ENCODE assay signal across 21 cellular contexts in the genomic region with DNA sequence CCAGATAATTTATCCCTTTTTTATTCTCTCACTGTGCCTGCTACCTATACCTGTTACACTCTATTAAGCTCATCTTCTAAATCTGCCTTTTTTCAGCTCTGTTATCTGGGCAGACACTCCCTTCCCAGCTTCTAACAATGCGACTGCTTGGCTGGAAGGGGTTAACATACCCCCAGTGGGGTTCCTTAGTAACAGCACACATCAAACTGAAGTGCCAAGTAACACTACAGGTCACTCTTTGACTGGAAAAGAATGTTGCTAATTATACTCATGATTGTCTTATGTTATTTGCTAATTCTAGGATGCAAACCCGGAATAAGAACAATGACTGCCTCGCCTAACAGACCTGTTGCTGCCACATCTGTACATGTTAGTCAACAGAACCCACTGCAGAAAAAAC.
DNase-seq lines count a peak whose midpoint lies in the region; ATAC-seq, FAIRE-seq and TF ChIP-seq lines count a peak whose summit lies in the region.
"Had no signal": no experiment of that assay in that cellular context is flagged by ENCODE, and none has a peak within 500 bp of the region (broad histone marks: within the 10 kb centered on the region; RNA-seq: fewer than 3 reads in every experiment).

No MANE protein-coding gene starts in this region.

- H3K23ac ChIP-seq in H1 (ENCODE audit: insufficient read length): no peak overlapping the region

- H3K79me1 ChIP-seq in H1 (ENCODE audit: low read depth, low read length): no peaks in the 10 kb centered on the region

- H3K4me2 ChIP-seq in H1 (ENCODE audit: insufficient read depth in 1 of 2, low read depth in 2 of 2, low read length in 2 of 2): peak overlapping the region; percentile 59 to 64; a peak in 3 of 4 replicates
- H3K4me2 ChIP-seq in HepG2 (ENCODE audit: low read depth, low read length): no peak overlapping the region

- no peak overlapping the region for H2AFZ ChIP-seq in H1 (ENCODE audit: low read length)
- H2AFZ ChIP-seq in HepG2 (ENCODE audit: low read length): no peak overlapping the region

- TF ChIP-seq POLR2A in H1 (IDR thresholded peaks at IDR 0.05; ENCODE audit: control extremely low read depth in 1 of 2, low read depth in 2 of 2, low read length in 2 of 2) (no peak), HepG2 (IDR thresholded peaks at IDR 0.05; ENCODE audit: insufficient read depth in 1 of 2, low read depth in 2 of 2, low read length in 2 of 2) (no peak)

- H3K9me3 Mint-ChIP-seq in CD14-positive monocyte: peaks cover 1 to 7% (median 3%) of the 10 kb centered on the region in 7 donors

- H4K20me1 ChIP-seq in H1 (replicated peaks in 1 of 2; ENCODE audit: control insufficient read depth in 1 of 2, insufficient read depth in 2 of 2, low read length in 2 of 2) (peaks cover 0 to 10% of the 10 kb centered on the region in 2 experiments), HepG2 (ENCODE audit: insufficient read depth, low read length) (no peaks in the 10 kb centered on the region)

- H3K4me1 ChIP-seq in HEK293 (ENCODE audit: control insufficient read depth, insufficient read depth, low read length) (no peaks in the 10 kb centered on the region), H1 (replicated peaks in 1 of 4; ENCODE audit: control insufficient read depth in 3 of 4, insufficient read depth in 4 of 4, low read length in 3 of 4) (peaks cover 11 to 17% (median 12%) of the 10 kb centered on the region in 4 experiments; a peak in 6 of 7 replicates), HepG2 (ENCODE audit: insufficient read depth, low read length) (peaks cover 9% of the 10 kb centered on the region)
- H3K4me1 ChIP-seq: BE2C, SJCRH30 had no signal

- H3K79me2 ChIP-seq in H1 (ENCODE audit: control insufficient read depth in 1 of 2, insufficient read depth in 2 of 2, low read length in 2 of 2) (no peaks in the 10 kb centered on the region), HepG2 (ENCODE audit: insufficient read depth, low read length) (no peaks in the 10 kb centered on the region)

- no peak overlapping the region for H2AK5ac ChIP-seq in H1 (ENCODE audit: low read depth, low read length)

- no peak overlapping the region for H4K5ac ChIP-seq in H1 (ENCODE audit: insufficient read length, low read depth, low read length)

- CTCF ChIA-PET in HEK293 (lab: Yijun Ruan, JAX): interaction anchor here (0.6 kb wide), 1 partner anchor 981 kb away, joined by 3 read pairs; no protein-coding TSS in a partner anchor
- CTCF ChIA-PET in H1 (lab: Charles Lee; ENCODE audit: partially characterized antibody): interaction anchor here (0.6 to 1.0 kb wide), 3 partner anchors 24 to 102 kb away, joined by 3 to 4 read pairs (median 4); no protein-coding TSS in a partner anchor
- CTCF ChIA-PET in HepG2 (lab: Yijun Ruan, JAX; ENCODE audit: low intra/inter-chr PET ratio, low total read pairs): no interaction called here

- H3K27me3 ChIP-seq in H1 (replicated peaks in 1 of 4; ENCODE audit: control insufficient read depth in 3 of 4, extremely low read depth in 1 of 4, insufficient read depth in 3 of 4, low read length in 3 of 4): peaks cover 51 to 100% (median 90%) of the 10 kb centered on the region in 4 experiments
- H3K27me3 ChIP-seq in HepG2 (ENCODE audit: control insufficient read depth in 1 of 2, insufficient read depth in 2 of 2, low read length in 2 of 2): no peaks in the 10 kb centered on the region
- H3K27me3 ChIP-seq: BE2C, MG63, SJCRH30 had no signal

- no peaks in the 10 kb centered on the region for H3K27me3 Mint-ChIP-seq in CD14-positive monocyte (ENCODE audit: low read depth in 3 of 3)
- H3K27me3 Mint-ChIP-seq: CD4-positive, CD25-positive, alpha-beta regulatory T cell had no signal

- H3K27ac Mint-ChIP-seq in CD14-positive monocyte: no peak overlapping the region
- H3K27ac Mint-ChIP-seq: CD4-positive, CD25-positive, alpha-beta regulatory T cell; T-cell had no signal

- no peaks in the 10 kb centered on the region for H3K23me2 ChIP-seq in H1 (ENCODE audit: low read depth, low read length)

- H3K36me3 ChIP-seq in HEK293 (ENCODE audit: control insufficient read depth in 2 of 2, insufficient read depth in 1 of 2, low read length in 2 of 2) (no peaks in the 10 kb centered on the region), H1 (ENCODE audit: control insufficient read depth in 2 of 4, insufficient read depth in 4 of 4, low read length in 3 of 4) (no peaks in the 10 kb centered on the region; a peak in 1 of 8 replicates), HepG2 (replicated peaks in 1 of 2; ENCODE audit: control insufficient read depth in 1 of 2, insufficient read depth in 2 of 2, low read length in 2 of 2) (no peaks in the 10 kb centered on the region)
- H3K36me3 ChIP-seq: BE2C, MG63, SJCRH30 had no signal

- TF ChIP-seq EP300 in H1 (IDR thresholded peaks at IDR 0.05; ENCODE audit: borderline replicate concordance in 1 of 2, low read depth in 2 of 2, low read length in 2 of 2) (no peak), HepG2 (IDR thresholded peaks at IDR 0.05; ENCODE audit: low read depth in 2 of 2, low read length in 2 of 2) (no peak), HepG2 (CRISPR knock-in tag; IDR thresholded peaks at IDR 0.05; ENCODE audit: borderline replicate concordance) (no peak)

- H3K4me3 Mint-ChIP-seq in CD14-positive monocyte: no peak overlapping the region
- H3K4me3 Mint-ChIP-seq: CD4-positive, CD25-positive, alpha-beta regulatory T cell; T-cell had no signal

- TF ChIP-seq CTCF in HEK293 (tag by site-specific recombination; IDR thresholded peaks at IDR 0.05): no peak
- no peak for TF ChIP-seq CTCF in H1 (IDR thresholded peaks at IDR 0.05; ENCODE audit: control extremely low read depth in 1 of 3, insufficient read depth in 1 of 3, low read depth in 1 of 3, low read length in 3 of 3)
- TF ChIP-seq CTCF in CD14-positive monocyte (IDR thresholded peaks at IDR 0.05): no peak
- TF ChIP-seq CTCF in HepG2 (CRISPR knock-in tag; IDR thresholded peaks at IDR 0.05): no peak

- H3K4me3 ChIP-seq in HEK293 (ENCODE audit: low read depth, low read length): no peak overlapping the region
- H3K4me3 ChIP-seq in H1 (ENCODE audit: extremely low read depth in 1 of 4, insufficient read depth in 2 of 4, low read depth in 3 of 4, low read length in 4 of 4): peak overlapping the region in 1 of 4 experiments; percentile 38; a peak in 1 of 8 replicates
- no peak overlapping the region for H3K4me3 ChIP-seq in HepG2 (replicated peaks in 1 of 3; ENCODE audit: insufficient read depth in 1 of 3, low read depth in 2 of 3, low read length in 3 of 3)
- H3K4me3 ChIP-seq: GM12878, K562, MG63, SJCRH30 had no signal

- POLR2A ChIA-PET in HEK293 (lab: Yijun Ruan, JAX): no interaction called here
- POLR2A ChIA-PET in H1 (lab: Charles Lee; ENCODE audit: partially characterized antibody): interaction anchor here (1.2 kb wide), 1 partner anchor 16 kb away, joined by 3 read pairs; no protein-coding TSS in a partner anchor
- POLR2A ChIA-PET in HepG2 (lab: Yijun Ruan, JAX): no interaction called here

- peak; percentile 50 for DNase-seq in ELF-1 (ENCODE audit: low read depth, low spot score)
- DNase-seq in H1 (ENCODE audit: low read depth in 1 of 2, low spot score in 2 of 2): no peak
- peak; percentile 4 for DNase-seq in left kidney (ENCODE audit: low read depth, low spot score)
- no peak for DNase-seq in DMS79 (lab: John Stamatoyannopoulos, UW)
- no peak for DNase-seq in CD14-positive monocyte (ENCODE audit: low spot score)
- DNase-seq in HepG2 (ENCODE audit: low spot score): no peak
- DNase-seq: BE2C; CD4-positive, CD25-positive, alpha-beta regulatory T cell; HCEC 1CT; MG63; NCI-H1048; NCI-H1436; NCI-H2227 treated with DMSO at 0.1 percent for 48 hours; NCI-H510A; NCI-H82; SJCRH30; T-cell had no signal

- no peak for ATAC-seq in HepG2
- ATAC-seq: GM12878, K562, Panc1, T-cell had no signal

- TF ChIP-seq RAD21 in H1 (IDR thresholded peaks at IDR 0.05 in 1 of 2, conservative IDR thresholded peaks at IDR 0.05 in 1 of 2; ENCODE audit: low read depth in 2 of 2, low read length in 2 of 2) (no peak), HepG2 (CRISPR knock-in tag; IDR thresholded peaks at IDR 0.05) (no peak)

- no peaks in the 10 kb centered on the region for H3K4me1 Mint-ChIP-seq in CD14-positive monocyte
- H3K4me1 Mint-ChIP-seq: CD4-positive, CD25-positive, alpha-beta regulatory T cell; T-cell had no signal

- no peak overlapping the region; the same call in 1 of the 2 replicates for H2BK12ac ChIP-seq in H1 (ENCODE audit: low read depth, low read length)

- BruUV-seq in HepG2 (replicated peaks; lab: Mats Ljungman, UMichigan): no TSS peak

- H2BK120ac ChIP-seq in H1 (replicated peaks; ENCODE audit: low read depth, low read length): no peak overlapping the region

- H2BK5ac ChIP-seq in H1 (ENCODE audit: low read depth, low read length): no peak overlapping the region

- no peaks in the 10 kb centered on the region for H3K9me3 ChIP-seq in HEK293 (ENCODE audit: control insufficient read depth, insufficient read depth, low read depth, low read length)
- 0 out of 4 replicates have a peak, but pooled peaks cover 0 to under 1% of the 10 kb centered on the region in 2 experiments for H3K9me3 ChIP-seq in H1 (ENCODE audit: insufficient read depth in 2 of 2, low read depth in 1 of 2, low read length in 1 of 2)
- H3K9me3 ChIP-seq in HepG2 (ENCODE audit: low read length): no peaks in the 10 kb centered on the region
- H3K9me3 ChIP-seq: BE2C, MG63, SJCRH30 had no signal

- H2BK20ac ChIP-seq in H1 (ENCODE audit: low read length): no peak overlapping the region

- H3K9ac ChIP-seq in H1 (replicated peaks in 1 of 4; ENCODE audit: extremely low read depth in 1 of 4, low read depth in 3 of 4, low read length in 3 of 4) (no peak overlapping the region), HepG2 (ENCODE audit: insufficient read depth, low read depth, low read length) (no peak overlapping the region)

- WGBS in H1 (ENCODE audit: extremely low coverage in 1 of 2, insufficient coverage in 1 of 2, insufficient read length in 1 of 2, insufficient replicate concordance in 2 of 2, low coverage in 1 of 2, low lambda C conversion rate in 2 of 2, missing lambda C conversion rate in 1 of 2), 2 experiments: 14% methylated on average over 3 of the region's 3 CpGs; no CpG with 5 or more reads in 1 of the 2 experiments
- under 1% methylated on average over 3 of the region's 3 CpGs for WGBS in HepG2 (ENCODE audit: low lambda C conversion rate)

- no peak overlapping the region for H4K91ac ChIP-seq in H1 (replicated peaks; ENCODE audit: insufficient read length, low read length)

- intact Hi-C loops in CD14-positive monocyte (cut with micrococcal nuclease) (no loop called here), HepG2 (cut with micrococcal nuclease; ENCODE audit: unreplicated experiment) (no loop called here)

- no peak overlapping the region for H3K4ac ChIP-seq in H1 (replicated peaks; ENCODE audit: insufficient read length, low read depth, low read length)

- H3K36me3 Mint-ChIP-seq in CD14-positive monocyte: no peaks in the 10 kb centered on the region
- H3K36me3 Mint-ChIP-seq: CD4-positive, CD25-positive, alpha-beta regulatory T cell; T-cell had no signal

- H3K27ac ChIP-seq in HEK293 (ENCODE audit: extremely low read depth, low read depth, low read length) (no peak overlapping the region), H1 (ENCODE audit: low read depth, low read length) (no peak overlapping the region), HepG2 (ENCODE audit: extremely low read length, insufficient read depth, low read length) (no peak overlapping the region)
- H3K27ac ChIP-seq: SJCRH30 had no signal

- in situ Hi-C loops in HepG2 (cut with HindIII; ENCODE audit: extremely low pct_ligation_motif_present, low pct_unique_long_range_greater_than_20kb): no loop called here

- no peak overlapping the region for H4K8ac ChIP-seq in H1 (ENCODE audit: extremely low read depth, insufficient read depth, low read length)

- no peak overlapping the region; the same call in 1 of the 2 replicates for H3K18ac ChIP-seq in H1 (ENCODE audit: extremely low read depth, low read length)

- no peak overlapping the region for H3K14ac ChIP-seq in H1 (ENCODE audit: insufficient read length)

- FAIRE-seq in H1 (lab: Jason Lieb, UNC) (peak; percentile 80), HepG2 (lab: Jason Lieb, UNC) (no peak)
- FAIRE-seq: GM12878, K562 had no signal

- no peak overlapping the region for H2BK15ac ChIP-seq in H1 (ENCODE audit: low read length)

- no peak overlapping the region for H3K56ac ChIP-seq in H1 (replicated peaks; ENCODE audit: insufficient read length, low read depth, low read length)

Comparison
In these comparisons a context has a peak if more than half of its experiments do, and no peak if none do; other contexts are left out.
1. DNase-seq: peak in ELF-1 (single experiment) and left kidney (single experiment); none in H1 (0 of 2), DMS79 (single experiment), CD14-positive monocyte (single experiment) and HepG2 (single experiment).